Comparison of ENCODE assay signal across 31 cellular contexts in genomic region chr1:16067933-16068332, GRCh38. TPM values are rescaled to one million over a fixed set of nuclear protein-coding genes. Genes with fewer than 3 reads are reported as not detected.
A peak's percentile ranks its signal among the peaks of the same experiment; 100 is the strongest.
DNase-seq lines count a peak whose midpoint lies in the region; ATAC-seq, FAIRE-seq and TF ChIP-seq lines count a peak whose summit lies in the region.
"Had no signal": no experiment of that assay in that cellular context is flagged by ENCODE, and none has a peak within 500 bp of the region (broad histone marks: within the 10 kb centered on the region; RNA-seq: fewer than 3 reads in every experiment).

No MANE protein-coding gene starts in this region.

- WGBS in right cardiac atrium, result 75% methylated on average over 13 of the region's 13 CpGs
- WGBS in neuronal stem cell (ENCODE audit: extremely low coverage in 2 of 2, insufficient read length in 2 of 2, insufficient replicate concordance in 1 of 2), 2 donors, result no CpG with 5 or more reads among the region's 13 CpGs

- H2AFZ ChIP-seq in neuronal stem cell (ENCODE audit: low read length), result peak overlapping the region; percentile 12

- H4K8ac ChIP-seq in neuronal stem cell (ENCODE audit: low read depth, low read length), result no peak overlapping the region

- no peak overlapping the region for H3K4ac ChIP-seq in neuronal stem cell (ENCODE audit: low read length)

- intact Hi-C loops in right cardiac atrium (cut with DNase I), result no loop called here

- TF ChIP-seq POLR2A in H54 (IDR thresholded peaks at IDR 0.05; ENCODE audit: low read depth, low read length), result no peak

- peak overlapping the region; percentile 16 for H2BK5ac ChIP-seq in neuronal stem cell (ENCODE audit: low read length)

- peak overlapping the region; percentile 13 for H2BK15ac ChIP-seq in neuronal stem cell (ENCODE audit: low read length)

- no peak for FAIRE-seq in H54 (lab: Jason Lieb, UNC)
- FAIRE-seq: astrocyte had no signal

- no peak overlapping the region for H2BK120ac ChIP-seq in neuronal stem cell (ENCODE audit: low read depth, low read length)

- no peak overlapping the region for H3K4me2 ChIP-seq in neuronal stem cell (ENCODE audit: insufficient read depth, low read length, poor library complexity, severe bottlenecking)
- H3K4me2 ChIP-seq: SK-N-SH had no signal

- H3K27me3 ChIP-seq in right atrium auricular region (no peaks in the 10 kb centered on the region), right cardiac atrium (ENCODE audit: control insufficient read depth, insufficient read depth) (no peaks in the 10 kb centered on the region), neuronal stem cell (ENCODE audit: control insufficient read depth in 3 of 3, insufficient read depth in 3 of 3, low read depth in 1 of 3, low read length in 3 of 3) (peaks cover 0 to 41% (median 0%) of the 10 kb centered on the region in 3 experiments)
- H3K27me3 ChIP-seq: MG63 had no signal

- H3K27me3 Mint-ChIP-seq in glutamatergic neuron (ENCODE audit: unreplicated experiment), result peaks cover 15% of the 10 kb centered on the region

- H3K18ac ChIP-seq in neuronal stem cell (ENCODE audit: low read length), result peak overlapping the region; percentile 68

- H3K9me3 ChIP-seq in right atrium auricular region, result no peaks in the 10 kb centered on the region
- no peaks in the 10 kb centered on the region for H3K9me3 ChIP-seq in right cardiac atrium (ENCODE audit: control insufficient read depth, low read length)
- H3K9me3 ChIP-seq in neuronal stem cell (replicated peaks in 1 of 2; ENCODE audit: control insufficient read depth in 2 of 2, insufficient read depth in 1 of 2, low read depth in 1 of 2, low read length in 2 of 2), result no peaks in the 10 kb centered on the region
- H3K9me3 ChIP-seq: gastroesophageal sphincter, left lung, MG63, SK-N-SH, tibial artery had no signal

- no peak overlapping the region for H3K23ac ChIP-seq in neuronal stem cell (ENCODE audit: low read depth, low read length, poor library complexity)

- H3K14ac ChIP-seq in neuronal stem cell (ENCODE audit: low read length), result no peak overlapping the region

- no peak for DNase-seq in right atrium auricular region (ENCODE audit: low spot score)
- DNase-seq in right cardiac atrium, result no peak
- DNase-seq in glutamatergic neuron, result no peak
- DNase-seq in neuronal stem cell (ENCODE audit: low spot score), result no peak
- DNase-seq in DMS114 treated with DMSO at 0.1 percent for 48 hours (lab: John Stamatoyannopoulos, UW; ENCODE audit: unreplicated experiment), result no peak
- no peak for DNase-seq in H54 (ENCODE audit: insufficient read length, low spot score)
- DNase-seq: activated CD4-positive, alpha-beta memory T cell treated with anti-CD3 and anti-CD28 coated beads, Interleukin-2, amount 10 ng/mL, durations not matched to agents 7 days and 5 days; activated CD4-positive, CD25-positive, alpha-beta regulatory T cell treated with anti-CD3 and anti-CD28 coated beads, Interleukin-2, amount 50 U/mL, for 72 hours; activated naive CD8-positive, alpha-beta T cell treated with anti-CD3 and anti-CD28 coated beads for 36 hours; central memory CD4-positive, alpha-beta T cell; COR-L47; GDM1; immature natural killer cell; KBM-7; left lung; MG63; naive thymus-derived CD8-positive, alpha-beta T cell; NCI-H1105 treated with DMSO at 0.1 percent for 48 hours; NCI-H774; RPMI8226; SK-N-SH; stimulated activated CD4-positive, alpha-beta T cell treated with anti-CD3 and anti-CD28 coated beads, Interleukin-15, amount 100 ng/mL, for 24 hours; stimulated activated naive CD8-positive, alpha-beta T cell treated with anti-CD3 and anti-CD28 coated beads, Interleukin-15, Interleukin-2, amounts not matched to agents 100 U/mL and 50 U/mL, for 24 hours had no signal

- peak overlapping the region; percentile 34 to 56 for H3K27ac ChIP-seq in right atrium auricular region
- no peak overlapping the region for H3K27ac ChIP-seq in right cardiac atrium (ENCODE audit: low read length)
- no peak overlapping the region for H3K27ac ChIP-seq in neuronal stem cell (replicated peaks; ENCODE audit: low read length)
- H3K27ac ChIP-seq: gastroesophageal sphincter, left lung had no signal

- H3K4me3 Mint-ChIP-seq in glutamatergic neuron (ENCODE audit: unreplicated experiment), result peak overlapping the region; percentile 73
- H3K4me3 Mint-ChIP-seq: activated CD4-positive, alpha-beta memory T cell treated with anti-CD3 and anti-CD28 coated beads, Interleukin-2, amount 10 ng/mL, durations not matched to agents 7 days and 5 days; activated naive CD8-positive, alpha-beta T cell treated with anti-CD3 and anti-CD28 coated beads for 36 hours; immature natural killer cell; mesothelial cell of epicardium; naive thymus-derived CD8-positive, alpha-beta T cell; T-helper 1 cell treated with Interleukin-12 subunit alpha and Interleukin-12 subunit beta and Interleukin-4 antibody, amounts not matched to agents 30 μg/mL and 1 μg/mL, for 36 hours had no signal

- H2BK12ac ChIP-seq in neuronal stem cell (ENCODE audit: low read length), result peak overlapping the region; percentile 33

- ATAC-seq in right cardiac atrium, result no peak
- no peak for ATAC-seq in HG03139 (IDR thresholded peaks at IDR 0.05; ENCODE audit: unreplicated experiment)
- ATAC-seq: gastroesophageal sphincter; naive thymus-derived CD8-positive, alpha-beta T cell; stimulated activated naive CD8-positive, alpha-beta T cell treated with anti-CD3 and anti-CD28 coated beads, Interleukin-15, Interleukin-2, amounts not matched to agents 100 U/mL and 50 U/mL, for 24 hours had no signal

- H3K36me3 ChIP-seq in right atrium auricular region (no peaks in the 10 kb centered on the region), neuronal stem cell (replicated peaks in 1 of 2; ENCODE audit: control insufficient read depth in 2 of 2, insufficient read depth in 2 of 2, low read length in 2 of 2) (no peaks in the 10 kb centered on the region)
- H3K36me3 ChIP-seq: gastroesophageal sphincter, left lung, MG63, tibial artery had no signal

- H2AK5ac ChIP-seq in neuronal stem cell (ENCODE audit: low read depth, low read length), result peak overlapping the region; percentile 42

- H4K91ac ChIP-seq in neuronal stem cell (ENCODE audit: low read depth, low read length, poor library complexity), result no peak overlapping the region

- no peak overlapping the region for H3K9ac ChIP-seq in neuronal stem cell (ENCODE audit: low read depth, low read length, poor library complexity)
- H3K9ac ChIP-seq: SK-N-SH had no signal

- no peak overlapping the region for H3K4me3 ChIP-seq in right atrium auricular region
- H3K4me3 ChIP-seq in right cardiac atrium (ENCODE audit: low read length), result no peak overlapping the region
- no peak overlapping the region for H3K4me3 ChIP-seq in neuronal stem cell (ENCODE audit: low read length in 2 of 2)
- H3K4me3 ChIP-seq: gastroesophageal sphincter, left lung, MG63, tibial artery had no signal

- peaks cover 7% of the 10 kb centered on the region for H3K9me3 Mint-ChIP-seq in glutamatergic neuron (ENCODE audit: unreplicated experiment)
- H3K9me3 Mint-ChIP-seq: activated CD4-positive, alpha-beta memory T cell treated with anti-CD3 and anti-CD28 coated beads, Interleukin-2, amount 10 ng/mL, durations not matched to agents 7 days and 5 days; activated naive CD8-positive, alpha-beta T cell treated with anti-CD3 and anti-CD28 coated beads for 36 hours; activated T-helper 2 cell treated with anti-CD3 and anti-CD28 coated beads, Interferon-gamma antibody, Interleukin-2, Interleukin-4, amounts not matched to agents 10 μg/mL and 5 μg/mL and 100 μg/mL, durations not matched to agents 14 hours and 24 hours and 36 hours; immature natural killer cell; mesothelial cell of epicardium; naive thymus-derived CD8-positive, alpha-beta T cell; T-helper 1 cell treated with Interleukin-12 subunit alpha and Interleukin-12 subunit beta and Interleukin-4 antibody, amounts not matched to agents 30 μg/mL and 1 μg/mL, for 36 hours had no signal

- H3K4me1 ChIP-seq in right atrium auricular region (peaks cover 0 to 37% of the 10 kb centered on the region in 2 donors), right cardiac atrium (ENCODE audit: control insufficient read depth, insufficient read depth, low read length) (peaks cover 10% of the 10 kb centered on the region), neuronal stem cell (ENCODE audit: control insufficient read depth in 2 of 2, insufficient read depth in 1 of 2, low read depth in 1 of 2, low read length in 2 of 2) (peaks cover 32 to 41% of the 10 kb centered on the region in 2 donors)

- H3K4me1 Mint-ChIP-seq in glutamatergic neuron (ENCODE audit: low read depth, unreplicated experiment), result peaks cover 22% of the 10 kb centered on the region

- TF ChIP-seq CTCF in right atrium auricular region (IDR thresholded peaks at IDR 0.05), result no peak
- TF ChIP-seq CTCF in glutamatergic neuron (IDR thresholded peaks at IDR 0.05; ENCODE audit: partially characterized antibody, unreplicated experiment), result no peak

- no peaks in the 10 kb centered on the region for H3K79me1 ChIP-seq in neuronal stem cell (ENCODE audit: low read depth, low read length)

- peak overlapping the region; percentile 75 for H3K27ac Mint-ChIP-seq in glutamatergic neuron (ENCODE audit: unreplicated experiment)
- H3K27ac Mint-ChIP-seq: activated naive CD8-positive, alpha-beta T cell treated with anti-CD3 and anti-CD28 coated beads for 36 hours; activated T-helper 2 cell treated with anti-CD3 and anti-CD28 coated beads, Interferon-gamma antibody, Interleukin-2, Interleukin-4, amounts not matched to agents 10 μg/mL and 5 μg/mL and 100 μg/mL, durations not matched to agents 14 hours and 24 hours and 36 hours; immature natural killer cell; mesothelial cell of epicardium; T-helper 1 cell treated with Interleukin-12 subunit alpha and Interleukin-12 subunit beta and Interleukin-4 antibody, amounts not matched to agents 30 μg/mL and 1 μg/mL, for 36 hours had no signal

- H3K36me3 Mint-ChIP-seq in glutamatergic neuron (ENCODE audit: unreplicated experiment), result no peaks in the 10 kb centered on the region
- H3K36me3 Mint-ChIP-seq: activated naive CD8-positive, alpha-beta T cell treated with anti-CD3 and anti-CD28 coated beads for 36 hours; immature natural killer cell; mesothelial cell of epicardium; naive thymus-derived CD8-positive, alpha-beta T cell had no signal

RNA-seq across cellular contexts. Expression of gene FAM131C, which starts 5.5 kb away (rescaled TPM):
- 1 to 10 TPM; 5.2 to 8.7 TPM for total RNA-seq in right atrium auricular region
- total RNA-seq in right cardiac atrium, result 1 to 10 TPM; 2.6 to 6.1 (median 4.5) TPM
- 11.5 TPM for polyA plus RNA-seq in right cardiac atrium
- total RNA-seq in glutamatergic neuron (ENCODE audit: unreplicated experiment), result 1.1 TPM
- 8.9 TPM for polyA plus RNA-seq in neuronal stem cell (2013, experiment 1 of 2)
- polyA plus RNA-seq in neuronal stem cell (2013, experiment 2 of 2), result 9.1 TPM
- total RNA-seq: dermis blood vessel endothelial cell; gastroesophageal sphincter; left lung; naive thymus-derived CD8-positive, alpha-beta T cell had no signal
- polyA plus RNA-seq: immature natural killer cell; naive thymus-derived CD8-positive, alpha-beta T cell had no signal

RNA-seq across cellular contexts. Expression of gene CLCNKB, which starts 24.4 kb away (rescaled TPM):
- total RNA-seq in right atrium auricular region (1 to 10 TPM; 3.9 to 4.6 TPM), right cardiac atrium (1 to 10 TPM; 1.9 to 4.7 (median 4.1) TPM), glutamatergic neuron (ENCODE audit: unreplicated experiment) (not detected)
- 3.4 TPM for polyA plus RNA-seq in right cardiac atrium
- 2.9 TPM for polyA plus RNA-seq in neuronal stem cell (2013, experiment 1 of 2)
- 2.7 TPM for polyA plus RNA-seq in neuronal stem cell (2013, experiment 2 of 2)
- total RNA-seq: activated CD4-positive, alpha-beta memory T cell treated with anti-CD3 and anti-CD28 coated beads, Interleukin-2, amount 10 ng/mL, durations not matched to agents 7 days and 5 days; activated naive CD8-positive, alpha-beta T cell treated with anti-CD3 and anti-CD28 coated beads for 36 hours; activated T-helper 2 cell treated with anti-CD3 and anti-CD28 coated beads, Interferon-gamma antibody, Interleukin-2, Interleukin-4, amounts not matched to agents 10 μg/mL and 5 μg/mL and 100 μg/mL, durations not matched to agents 14 hours and 24 hours and 36 hours; naive thymus-derived CD8-positive, alpha-beta T cell had no signal
- polyA plus RNA-seq: immature natural killer cell; naive thymus-derived CD8-positive, alpha-beta T cell had no signal

RNA-seq across cellular contexts. Expression of gene CLCNKA, which starts 46.1 kb away (rescaled TPM):
- total RNA-seq in right atrium auricular region (under 1 TPM in 1 of 2 donors, not detected in 1; 0.20 TPM), right cardiac atrium (under 1 TPM; 0.31 to 0.93 (median 0.64) TPM), glutamatergic neuron (ENCODE audit: unreplicated experiment) (0.34 TPM)
- polyA plus RNA-seq in right cardiac atrium, result 0.52 TPM
- polyA plus RNA-seq in neuronal stem cell (2013, experiment 1 of 2), result 0.13 TPM
- polyA plus RNA-seq in neuronal stem cell (2013, experiment 2 of 2), result 0.08 TPM
- total RNA-seq: activated naive CD8-positive, alpha-beta T cell treated with anti-CD3 and anti-CD28 coated beads for 36 hours; activated T-helper 2 cell treated with anti-CD3 and anti-CD28 coated beads, Interferon-gamma antibody, Interleukin-2, Interleukin-4, amounts not matched to agents 10 μg/mL and 5 μg/mL and 100 μg/mL, durations not matched to agents 14 hours and 24 hours and 36 hours; dermis blood vessel endothelial cell; naive thymus-derived CD8-positive, alpha-beta T cell had no signal
- polyA plus RNA-seq: immature natural killer cell; naive thymus-derived CD8-positive, alpha-beta T cell had no signal

RNA-seq across cellular contexts. Expression of gene HSPB7, which starts 50.1 kb away (rescaled TPM):
- total RNA-seq in right atrium auricular region (1,000 to 10,000 TPM; 1,082 to 1,229 TPM), right cardiac atrium (1,000 to 10,000 TPM; 2,213 to 3,018 (median 2,419) TPM), glutamatergic neuron (ENCODE audit: unreplicated experiment) (not detected)
- polyA plus RNA-seq in right cardiac atrium, result 3,985 TPM
- polyA plus RNA-seq in neuronal stem cell (2013, experiment 1 of 2), result not detected
- polyA plus RNA-seq in neuronal stem cell (2013, experiment 2 of 2), result not detected
- total RNA-seq: activated CD4-positive, alpha-beta memory T cell treated with anti-CD3 and anti-CD28 coated beads, Interleukin-2, amount 10 ng/mL, durations not matched to agents 7 days and 5 days; activated naive CD8-positive, alpha-beta T cell treated with anti-CD3 and anti-CD28 coated beads for 36 hours; activated T-helper 2 cell treated with anti-CD3 and anti-CD28 coated beads, Interferon-gamma antibody, Interleukin-2, Interleukin-4, amounts not matched to agents 10 μg/mL and 5 μg/mL and 100 μg/mL, durations not matched to agents 14 hours and 24 hours and 36 hours; dermis blood vessel endothelial cell; naive thymus-derived CD8-positive, alpha-beta T cell had no signal
- polyA plus RNA-seq: immature natural killer cell; naive thymus-derived CD8-positive, alpha-beta T cell had no signal

Comparison
In these comparisons a context has a peak if more than half of its experiments do, and no peak if none do; other contexts are left out.
1. H3K27ac ChIP-seq: peak in right atrium auricular region (2 of 2); none in right cardiac atrium (single experiment) and neuronal stem cell (single experiment).